In the genomic region with DNA sequence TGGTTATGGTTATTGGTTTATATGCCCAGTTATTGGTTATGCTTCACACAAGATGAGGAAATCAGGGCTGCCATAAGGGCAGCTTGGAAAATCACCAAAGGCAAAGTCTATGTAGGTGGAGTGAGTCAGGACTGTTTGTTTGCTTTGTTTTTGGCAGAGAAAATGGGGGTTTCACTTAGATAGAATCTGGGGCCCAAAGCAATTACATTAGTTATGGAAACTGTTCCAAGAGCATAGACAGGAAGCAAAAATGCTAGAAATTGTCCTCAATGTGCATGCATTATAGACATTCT, we compare ENCODE assay signal across 1 cellular context.
TF ChIP-seq lines count a peak whose summit lies in the region.

No MANE protein-coding gene starts in this region.

TF ChIP-seq in HepG2, 621 proteins besides CTCF, POLR2A, EP300 and RAD21:
- TF ChIP-seq SIX1 (CRISPR knock-in tag; IDR thresholded peaks at IDR 0.05; ENCODE audit: borderline replicate concordance) (no peak), REL (CRISPR knock-in tag; conservative IDR thresholded peaks at IDR 0.05) (no peak), ERF (CRISPR knock-in tag; IDR thresholded peaks at IDR 0.05) (no peak), ZFY (CRISPR knock-in tag; IDR thresholded peaks at IDR 0.05) (no peak), ZFP62 (CRISPR knock-in tag; IDR thresholded peaks at IDR 0.05) (no peak), SP2 (CRISPR knock-in tag; IDR thresholded peaks at IDR 0.05) (no peak), PRPF4 (IDR thresholded peaks at IDR 0.05; ENCODE audit: low read depth, low read length, poor library complexity, severe bottlenecking) (no peak)
- TF ChIP-seq, protein P1, sequence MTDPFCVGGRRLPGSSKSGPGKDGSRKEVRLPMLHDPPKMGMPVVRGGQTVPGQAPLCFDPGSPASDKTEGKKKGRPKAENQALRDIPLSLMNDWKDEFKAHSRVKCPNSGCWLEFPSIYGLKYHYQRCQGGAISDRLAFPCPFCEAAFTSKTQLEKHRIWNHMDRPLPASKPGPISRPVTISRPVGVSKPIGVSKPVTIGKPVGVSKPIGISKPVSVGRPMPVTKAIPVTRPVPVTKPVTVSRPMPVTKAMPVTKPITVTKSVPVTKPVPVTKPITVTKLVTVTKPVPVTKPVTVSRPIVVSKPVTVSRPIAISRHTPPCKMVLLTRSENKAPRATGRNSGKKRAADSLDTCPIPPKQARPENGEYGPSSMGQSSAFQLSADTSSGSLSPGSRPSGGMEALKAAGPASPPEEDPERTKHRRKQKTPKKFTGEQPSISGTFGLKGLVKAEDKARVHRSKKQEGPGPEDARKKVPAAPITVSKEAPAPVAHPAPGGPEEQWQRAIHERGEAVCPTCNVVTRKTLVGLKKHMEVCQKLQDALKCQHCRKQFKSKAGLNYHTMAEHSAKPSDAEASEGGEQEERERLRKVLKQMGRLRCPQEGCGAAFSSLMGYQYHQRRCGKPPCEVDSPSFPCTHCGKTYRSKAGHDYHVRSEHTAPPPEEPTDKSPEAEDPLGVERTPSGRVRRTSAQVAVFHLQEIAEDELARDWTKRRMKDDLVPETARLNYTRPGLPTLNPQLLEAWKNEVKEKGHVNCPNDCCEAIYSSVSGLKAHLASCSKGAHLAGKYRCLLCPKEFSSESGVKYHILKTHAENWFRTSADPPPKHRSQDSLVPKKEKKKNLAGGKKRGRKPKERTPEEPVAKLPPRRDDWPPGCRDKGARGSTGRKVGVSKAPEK (CRISPR knock-in tag; IDR thresholded peaks at IDR 0.05; ENCODE audit: borderline replicate concordance): no peak
- TF ChIP-seq, protein P2, sequence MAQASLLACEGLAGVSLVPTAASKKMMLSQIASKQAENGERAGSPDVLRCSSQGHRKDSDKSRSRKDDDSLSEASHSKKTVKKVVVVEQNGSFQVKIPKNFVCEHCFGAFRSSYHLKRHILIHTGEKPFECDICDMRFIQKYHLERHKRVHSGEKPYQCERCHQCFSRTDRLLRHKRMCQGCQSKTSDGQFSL (CRISPR knock-in tag; IDR thresholded peaks at IDR 0.05): no peak
